Comparison of ENCODE assay signal across 8 cellular contexts in genomic region chr14:36941783-36942521, GRCh38.
DNase-seq lines count a peak whose midpoint lies in the region; ATAC-seq, FAIRE-seq and TF ChIP-seq lines count a peak whose summit lies in the region.

No MANE protein-coding gene starts in this region.

- H3K36me3 Mint-ChIP-seq in activated naive CD8-positive, alpha-beta T cell treated with anti-CD3 and anti-CD28 coated beads for 36 hours: no peaks in the 10 kb centered on the region

- no peak overlapping the region for H3K4me3 Mint-ChIP-seq in activated naive CD8-positive, alpha-beta T cell treated with anti-CD3 and anti-CD28 coated beads for 36 hours

- peaks cover 3% of the 10 kb centered on the region for H3K27me3 Mint-ChIP-seq in activated naive CD8-positive, alpha-beta T cell treated with anti-CD3 and anti-CD28 coated beads for 36 hours

- peaks cover 13% of the 10 kb centered on the region for H3K4me1 ChIP-seq in HEK293 (ENCODE audit: control insufficient read depth, insufficient read depth, low read length)
- H3K4me1 ChIP-seq in prostate gland (replicated peaks): no peaks in the 10 kb centered on the region

- ATAC-seq in Right ventricle myocardium superior (ENCODE audit: poor library complexity): peak; percentile 91

- H3K27ac ChIP-seq in HEK293 (ENCODE audit: extremely low read depth, low read depth, low read length): no peak overlapping the region
- H3K27ac ChIP-seq in prostate gland: no peak overlapping the region

- peak; percentile 21 for DNase-seq in GM12864 (ENCODE audit: low read depth)
- peak; percentile 54 for DNase-seq in MG63
- DNase-seq in RCC 7860 (ENCODE audit: low spot score): peak; percentile 13
- DNase-seq in activated naive CD8-positive, alpha-beta T cell treated with anti-CD3 and anti-CD28 coated beads for 36 hours: peak; percentile 42
- DNase-seq in Right ventricle myocardium superior: peak; percentile 78
- peak; percentile 67 for DNase-seq in prostate gland (ENCODE audit: low spot score)
- DNase-seq in SKM-1 treated with dmso at 0.1 percent for 144 hours (lab: John Stamatoyannopoulos, UW; ENCODE audit: unreplicated experiment): no peak

- no peaks in the 10 kb centered on the region for H3K36me3 ChIP-seq in HEK293 (ENCODE audit: control insufficient read depth in 2 of 2, insufficient read depth in 1 of 2, low read length in 2 of 2)
- no peaks in the 10 kb centered on the region for H3K36me3 ChIP-seq in MG63
- no peaks in the 10 kb centered on the region for H3K36me3 ChIP-seq in prostate gland

- peak; percentile 30 for FAIRE-seq in RCC 7860 (lab: Jason Lieb, UNC)

- H3K27me3 ChIP-seq in MG63: no peaks in the 10 kb centered on the region
- no peaks in the 10 kb centered on the region for H3K27me3 ChIP-seq in prostate gland (replicated peaks; ENCODE audit: insufficient read depth)

- H3K4me3 ChIP-seq in GM12864 (ENCODE audit: low read depth, low read length): no peak overlapping the region
- no peak overlapping the region for H3K4me3 ChIP-seq in HEK293 (ENCODE audit: low read depth, low read length)
- no peak overlapping the region for H3K4me3 ChIP-seq in MG63
- no peak overlapping the region for H3K4me3 ChIP-seq in prostate gland

- CTCF ChIA-PET in HEK293 (lab: Yijun Ruan, JAX): interaction anchor here (0.6 to 6.0 kb wide), 48 partner anchors 9 to 977 kb away, joined by 3 to 55 read pairs (median 4); no protein-coding TSS in a partner anchor

- no peak overlapping the region for H3K27ac Mint-ChIP-seq in activated naive CD8-positive, alpha-beta T cell treated with anti-CD3 and anti-CD28 coated beads for 36 hours

- H3K9me3 ChIP-seq in HEK293 (ENCODE audit: control insufficient read depth, insufficient read depth, low read depth, low read length) (no peaks in the 10 kb centered on the region), MG63 (no peaks in the 10 kb centered on the region), prostate gland (no peaks in the 10 kb centered on the region)

- POLR2A ChIA-PET in HEK293 (lab: Yijun Ruan, JAX): no interaction called here

- no peaks in the 10 kb centered on the region for H3K9me3 Mint-ChIP-seq in activated naive CD8-positive, alpha-beta T cell treated with anti-CD3 and anti-CD28 coated beads for 36 hours

- intact Hi-C loops in Right ventricle myocardium superior (cut with DNase I): loop anchor here (5.0 kb wide), 2 partner anchors 295 to 390 kb away; no protein-coding TSS in a partner anchor
- intact Hi-C loops in prostate gland (cut with DNase I): loop anchor here (5.0 kb wide), 1 partner anchor 390 kb away; no protein-coding TSS in a partner anchor

- 13% methylated on average over 12 of the region's 12 CpGs for WGBS in prostate gland

- H3K4me1 Mint-ChIP-seq in activated naive CD8-positive, alpha-beta T cell treated with anti-CD3 and anti-CD28 coated beads for 36 hours: no peaks in the 10 kb centered on the region

- TF ChIP-seq CTCF in GM12864 (IDR thresholded peaks at IDR 0.05; ENCODE audit: low read depth, low read length, missing control alignments) (peak; percentile 93), HEK293 (tag by site-specific recombination; IDR thresholded peaks at IDR 0.05) (peak; percentile 66), prostate gland (IDR thresholded peaks at IDR 0.05) (peak; percentile 84 to 91 (median 90))

- TF ChIP-seq POLR2A in prostate gland (IDR thresholded peaks at IDR 0.05): no peak

TF ChIP-seq in HEK293, 187 proteins besides CTCF, POLR2A, EP300 and RAD21:
- TF ChIP-seq ZNF335 (tag by site-specific recombination; conservative IDR thresholded peaks at IDR 0.05): no peak
- TF ChIP-seq MEIS1 (CRISPR knock-in tag; IDR thresholded peaks at IDR 0.05; ENCODE audit: borderline replicate concordance): no peak
- 0 out of 2 replicates have a peak, but pooled peaks have one; percentile 40 for TF ChIP-seq ZSCAN30 (tag by site-specific recombination; IDR thresholded peaks at IDR 0.05)
- no peak for TF ChIP-seq ZNF350 (tag by site-specific recombination; IDR thresholded peaks at IDR 0.05)
- peak; percentile 81 for TF ChIP-seq ZNF654 (tag by site-specific recombination; IDR thresholded peaks at IDR 0.05; ENCODE audit: low read depth)
